Comparison of ENCODE assay signal across 1 cellular context in genomic region chr15:77180757-77181156, GRCh38.
TF ChIP-seq lines count a peak whose summit lies in the region.

No MANE protein-coding gene starts in this region.

TF ChIP-seq in GM12878, 131 proteins besides CTCF, POLR2A, EP300 and RAD21:
- TF ChIP-seq ZBTB33 (IDR thresholded peaks at IDR 0.05) (no peak), BCL3 (IDR thresholded peaks at IDR 0.05; ENCODE audit: borderline replicate concordance, insufficient read depth, low read depth, low read length, poor library complexity, severe bottlenecking) (no peak), SUZ12 (IDR thresholded peaks at IDR 0.05; ENCODE audit: unreplicated experiment) (no peak), SMC3 (IDR thresholded peaks at IDR 0.05; ENCODE audit: borderline replicate concordance, low read length) (no peak), TARDBP (IDR thresholded peaks at IDR 0.05; ENCODE audit: borderline replicate concordance) (no peak), SIN3A (IDR thresholded peaks at IDR 0.05; ENCODE audit: low read depth, low read length) (no peak), IKZF1 (conservative IDR thresholded peaks at IDR 0.05) (no peak), KDM1A (IDR thresholded peaks at IDR 0.05; ENCODE audit: borderline replicate concordance) (no peak), FOXM1 (IDR thresholded peaks at IDR 0.05; ENCODE audit: low read depth, low read length) (no peak), DPF2 (IDR thresholded peaks at IDR 0.05) (no peak)
